In genomic region chr17:75843577-75844529, GRCh38 we compare ENCODE assay signal across 8 cellular contexts. TPM values are rescaled to one million over a fixed set of nuclear protein-coding genes. Genes with fewer than 3 reads are reported as not detected.
DNase-seq lines count a peak whose midpoint lies in the region; ATAC-seq and TF ChIP-seq lines count a peak whose summit lies in the region.

Gene UNC13D (minus strand): TSS chr17:75844404. CDS start chr17:75844337, 67 bp downstream.

- H3K27me3 ChIP-seq in Panc1 (ENCODE audit: control insufficient read depth, insufficient read depth, low read length): no peaks in the 10 kb centered on the region

- POLR2A ChIA-PET in Panc1 (lab: Charles Lee): interaction anchor here (0.6 kb wide), 2 partner anchors 14 to 29 kb away, joined by 4 to 6 read pairs; no protein-coding TSS in a partner anchor

- H3K36me3 Mint-ChIP-seq in immature natural killer cell: peaks cover 6 to 14% (median 6%) of the 10 kb centered on the region in 3 donors

- no peaks in the 10 kb centered on the region; the same call in 1 of the 2 replicates for H3K36me3 ChIP-seq in Panc1 (ENCODE audit: control insufficient read depth, insufficient read depth, low read length)

- no peaks in the 10 kb centered on the region for H3K9me3 Mint-ChIP-seq in immature natural killer cell

- peaks cover 41% of the 10 kb centered on the region for H3K4me1 ChIP-seq in Panc1 (ENCODE audit: control insufficient read depth, insufficient read depth, low read length)

- peaks cover 0 to 4% (median 2%) of the 10 kb centered on the region in 3 donors for H3K27me3 Mint-ChIP-seq in immature natural killer cell (ENCODE audit: low read depth in 3 of 3)

- peak within 1 kb of the TSS; percentile 84 for H3K27ac ChIP-seq in Panc1 (ENCODE audit: low read length)

- no peaks in the 10 kb centered on the region for H3K9me3 ChIP-seq in Panc1 (ENCODE audit: control insufficient read depth, insufficient read depth, low read depth, low read length)

- DNase-seq in Panc1 (ENCODE audit: low read depth, low spot score): no peak
- peak; percentile 50 for DNase-seq in activated gamma-delta T cell (lab: John Stamatoyannopoulos, UW)
- peak; percentile 72 to 75 (median 73) for DNase-seq in immature natural killer cell
- peak; percentile 50 for DNase-seq in stimulated activated CD8-positive, alpha-beta memory T cell treated with anti-CD3 and anti-CD28 coated beads, Interleukin-4, amount 100 ng/mL, for 24 hours (ENCODE audit: low read depth)
- no peak for DNase-seq in T1000 (lab: John Stamatoyannopoulos, UW)
- DNase-seq in midbrain (lab: John Stamatoyannopoulos, UW): no peak

- TF ChIP-seq CTCF in Panc1 (IDR thresholded peaks at IDR 0.05): no peak

- TF ChIP-seq POLR2A in GM18951 (IDR thresholded peaks at IDR 0.05; ENCODE audit: extremely low read depth, insufficient read depth, insufficient read length): peak; percentile 42

- no peak within 1 kb of the TSS for H3K4me3 ChIP-seq in Panc1 (ENCODE audit: low read depth in 2 of 2, low read length in 2 of 2)

- peak within 1 kb of the TSS; percentile 92 to 97 (median 94) for H3K4me3 Mint-ChIP-seq in immature natural killer cell

- peaks cover 16 to 29% of the 10 kb centered on the region in 2 donors for H3K4me1 Mint-ChIP-seq in immature natural killer cell

- H3K27ac Mint-ChIP-seq in immature natural killer cell: peak within 1 kb of the TSS; percentile 92 to 98 (median 96)

- in situ Hi-C loops in GM18951 (cut with MboI; ENCODE audit: low sequenced_read_pairs, unreplicated experiment): no loop called here
- in situ Hi-C loops in Panc1 (cut with HindIII; ENCODE audit: low pct_unique_long_range_greater_than_20kb, low sequenced_read_pairs): no loop called here

- CTCF ChIA-PET in Panc1 (lab: Charles Lee): interaction anchor here (0.6 to 0.7 kb wide), 3 partner anchors 18 to 29 kb away, joined by 3 to 6 read pairs (median 3); no protein-coding TSS in a partner anchor

- ATAC-seq in Panc1 (peak; percentile 18), GM19328 (IDR thresholded peaks at IDR 0.05; ENCODE audit: unreplicated experiment) (no peak)

- BruUV-seq in Panc1 (replicated peaks; lab: Mats Ljungman, UMichigan): no TSS peak

- intact Hi-C loops in Panc1 (cut with micrococcal nuclease; ENCODE audit: unreplicated experiment): no loop called here

RNA-seq across cellular contexts. Expression of gene UNC13D, which starts in this region (rescaled TPM):
- total RNA-seq in Panc1 (2021; ENCODE audit: unreplicated experiment): 12.7 TPM
- polyA plus RNA-seq in Panc1 (2012; ENCODE audit: insufficient read length): 6.7 TPM
- polyA plus RNA-seq in immature natural killer cell: 100 to 1,000 TPM in 1 of 3 donors, 10 to 100 TPM in 2; 53.1 to 124 (median 57.5) TPM

Comparison
In these comparisons a context has a peak if more than half of its experiments do, and no peak if none do; other contexts are left out.
1. DNase-seq: peak in activated gamma-delta T cell (single experiment), immature natural killer cell (3 of 3) and stimulated activated CD8-positive, alpha-beta memory T cell treated with anti-CD3 and anti-CD28 coated beads, Interleukin-4, amount 100 ng/mL, for 24 hours (single experiment); none in Panc1 (single experiment), T1000 (single experiment) and midbrain (single experiment).